Comparison of ENCODE assay signal across 20 cellular contexts in the genomic region with DNA sequence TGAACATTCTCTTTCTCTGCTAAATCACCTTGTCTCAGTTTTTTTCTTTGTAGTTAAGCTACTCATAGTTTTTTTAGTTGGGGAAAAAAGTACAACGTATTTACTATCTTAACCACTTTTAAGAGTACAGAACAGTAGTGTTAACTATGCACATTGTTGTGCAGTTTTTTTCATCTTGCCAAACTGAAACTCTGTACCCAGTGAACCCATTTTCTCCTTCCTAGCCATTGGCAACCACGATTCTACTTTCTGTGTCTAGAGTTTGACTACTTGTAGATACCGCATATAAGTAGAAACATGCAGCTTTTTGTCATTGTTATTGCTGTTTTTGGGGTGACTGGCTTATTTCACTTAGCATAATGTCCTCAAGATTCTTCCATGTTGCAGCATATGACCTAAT. TPM values are rescaled to one million over a fixed set of nuclear protein-coding genes. Genes with fewer than 3 reads are reported as not detected.
A peak's percentile ranks its signal among the peaks of the same experiment; 100 is the strongest.
DNase-seq lines count a peak whose midpoint lies in the region; ATAC-seq lines count a peak whose summit lies in the region.
"Had no signal": no experiment of that assay in that cellular context is flagged by ENCODE, and none has a peak within 500 bp of the region (broad histone marks: within the 10 kb centered on the region; RNA-seq: fewer than 3 reads in every experiment).

No MANE protein-coding gene starts in this region.

- peaks cover 25% of the 10 kb centered on the region for H3K4me1 Mint-ChIP-seq in T-helper 1 cell treated with Interleukin-12 subunit alpha and Interleukin-12 subunit beta and Interleukin-4 antibody, amounts not matched to agents 30 μg/mL and 1 μg/mL, for 36 hours (ENCODE audit: low read depth)
- peaks cover 38% of the 10 kb centered on the region for H3K4me1 Mint-ChIP-seq in activated naive CD8-positive, alpha-beta T cell treated with anti-CD3 and anti-CD28 coated beads, Interleukin-2, amount 10 ng/mL, durations not matched to agents 7 days and 5 days
- peaks cover 36% of the 10 kb centered on the region for H3K4me1 Mint-ChIP-seq in activated naive CD8-positive, alpha-beta T cell treated with anti-CD3 and anti-CD28 coated beads, Interleukin-2, amount 50 U/mL, for 24 hours
- peaks cover 40% of the 10 kb centered on the region for H3K4me1 Mint-ChIP-seq in activated CD8-positive, alpha-beta T cell treated with anti-CD3 and anti-CD28 coated beads, Interleukin-2, amount 10 ng/mL, durations not matched to agents 7 days and 5 days (ENCODE audit: low read depth)

- no peaks in the 10 kb centered on the region for H3K27me3 ChIP-seq in thymus (ENCODE audit: control insufficient read depth, insufficient read depth)

- H3K9me3 Mint-ChIP-seq in T-helper 1 cell treated with Interleukin-12 subunit alpha and Interleukin-12 subunit beta and Interleukin-4 antibody, amounts not matched to agents 30 μg/mL and 1 μg/mL, for 36 hours: no peaks in the 10 kb centered on the region
- peaks cover 2% of the 10 kb centered on the region for H3K9me3 Mint-ChIP-seq in activated naive CD8-positive, alpha-beta T cell treated with anti-CD3 and anti-CD28 coated beads, Interleukin-2, amount 10 ng/mL, durations not matched to agents 7 days and 5 days
- no peaks in the 10 kb centered on the region for H3K9me3 Mint-ChIP-seq in activated naive CD8-positive, alpha-beta T cell treated with anti-CD3 and anti-CD28 coated beads, Interleukin-2, amount 50 U/mL, for 24 hours
- H3K9me3 Mint-ChIP-seq in activated CD8-positive, alpha-beta T cell treated with anti-CD3 and anti-CD28 coated beads, Interleukin-2, amount 10 ng/mL, durations not matched to agents 7 days and 5 days (ENCODE audit: insufficient read depth): no peaks in the 10 kb centered on the region
- H3K9me3 Mint-ChIP-seq: CD4-positive, alpha-beta memory T cell had no signal

- no peak overlapping the region for H3K4me3 ChIP-seq in thymus (ENCODE audit: low read length)

- no peaks in the 10 kb centered on the region for H3K9me3 ChIP-seq in thymus (ENCODE audit: control insufficient read depth)

- H3K27ac ChIP-seq in thymus (ENCODE audit: low read depth): peak overlapping the region; percentile 25
- H3K27ac ChIP-seq: 22Rv1 had no signal

- H3K36me3 Mint-ChIP-seq in T-helper 1 cell treated with Interleukin-12 subunit alpha and Interleukin-12 subunit beta and Interleukin-4 antibody, amounts not matched to agents 30 μg/mL and 1 μg/mL, for 36 hours (ENCODE audit: low read depth): peaks cover 40% of the 10 kb centered on the region
- H3K36me3 Mint-ChIP-seq in activated naive CD8-positive, alpha-beta T cell treated with anti-CD3 and anti-CD28 coated beads, Interleukin-2, amount 10 ng/mL, durations not matched to agents 7 days and 5 days: peaks cover 64% of the 10 kb centered on the region
- H3K36me3 Mint-ChIP-seq in activated naive CD8-positive, alpha-beta T cell treated with anti-CD3 and anti-CD28 coated beads, Interleukin-2, amount 50 U/mL, for 24 hours (ENCODE audit: low read depth): peaks cover 33% of the 10 kb centered on the region
- H3K36me3 Mint-ChIP-seq in activated CD8-positive, alpha-beta T cell treated with anti-CD3 and anti-CD28 coated beads, Interleukin-2, amount 10 ng/mL, durations not matched to agents 7 days and 5 days (ENCODE audit: low read depth): peaks cover 55% of the 10 kb centered on the region

- H3K27me3 Mint-ChIP-seq in T-helper 1 cell treated with Interleukin-12 subunit alpha and Interleukin-12 subunit beta and Interleukin-4 antibody, amounts not matched to agents 30 μg/mL and 1 μg/mL, for 36 hours (ENCODE audit: low read depth): no peaks in the 10 kb centered on the region
- H3K27me3 Mint-ChIP-seq in activated naive CD8-positive, alpha-beta T cell treated with anti-CD3 and anti-CD28 coated beads, Interleukin-2, amount 10 ng/mL, durations not matched to agents 7 days and 5 days: no peaks in the 10 kb centered on the region
- no peaks in the 10 kb centered on the region for H3K27me3 Mint-ChIP-seq in activated naive CD8-positive, alpha-beta T cell treated with anti-CD3 and anti-CD28 coated beads, Interleukin-2, amount 50 U/mL, for 24 hours
- H3K27me3 Mint-ChIP-seq in activated CD8-positive, alpha-beta T cell treated with anti-CD3 and anti-CD28 coated beads, Interleukin-2, amount 10 ng/mL, durations not matched to agents 7 days and 5 days (ENCODE audit: low read depth): no peaks in the 10 kb centered on the region
- H3K27me3 Mint-ChIP-seq: B cell; CD4-positive, alpha-beta memory T cell had no signal

- H3K4me1 ChIP-seq in thymus (ENCODE audit: control insufficient read depth, insufficient read depth, low read length): peaks cover 9% of the 10 kb centered on the region

- POLR2A ChIA-PET in activated naive CD8-positive, alpha-beta T cell treated with anti-CD3 and anti-CD28 coated beads, Interleukin-2, amount 10 ng/mL, durations not matched to agents 7 days and 5 days (lab: Charles Lee): no interaction called here
- POLR2A ChIA-PET in activated CD8-positive, alpha-beta T cell treated with anti-CD3 and anti-CD28 coated beads, Interleukin-2, amount 10 ng/mL, durations not matched to agents 7 days and 5 days (lab: Charles Lee): interaction anchor here (0.6 kb wide), 2 partner anchors 11 to 12 kb away, joined by 3 to 4 read pairs; no protein-coding TSS in a partner anchor

- no peak for ATAC-seq in activated naive CD8-positive, alpha-beta T cell treated with anti-CD3 and anti-CD28 coated beads, Interleukin-2, amount 10 ng/mL, durations not matched to agents 7 days and 5 days (ENCODE audit: low read depth)
- no peak for ATAC-seq in activated naive CD8-positive, alpha-beta T cell treated with anti-CD3 and anti-CD28 coated beads, Interleukin-2, amount 50 U/mL, for 24 hours
- ATAC-seq in activated CD8-positive, alpha-beta T cell treated with anti-CD3 and anti-CD28 coated beads, Interleukin-2, amount 10 ng/mL, durations not matched to agents 7 days and 5 days: peak; percentile 32
- ATAC-seq: Panc1, Right ventricle myocardium inferior had no signal

- WGBS in thymus: 69% methylated on average over 3 of the region's 3 CpGs

- CTCF ChIA-PET in activated CD8-positive, alpha-beta T cell treated with anti-CD3 and anti-CD28 coated beads, Interleukin-2, amount 10 ng/mL, durations not matched to agents 7 days and 5 days (lab: Charles Lee): interaction anchor here (1.1 kb wide), 1 partner anchor 9 kb away, joined by 5 read pairs; no protein-coding TSS in a partner anchor

- H3K27ac Mint-ChIP-seq in T-helper 1 cell treated with Interleukin-12 subunit alpha and Interleukin-12 subunit beta and Interleukin-4 antibody, amounts not matched to agents 30 μg/mL and 1 μg/mL, for 36 hours: no peak overlapping the region
- peak overlapping the region; percentile 13 for H3K27ac Mint-ChIP-seq in activated naive CD8-positive, alpha-beta T cell treated with anti-CD3 and anti-CD28 coated beads, Interleukin-2, amount 10 ng/mL, durations not matched to agents 7 days and 5 days
- H3K27ac Mint-ChIP-seq in activated naive CD8-positive, alpha-beta T cell treated with anti-CD3 and anti-CD28 coated beads, Interleukin-2, amount 50 U/mL, for 24 hours: no peak overlapping the region
- peak overlapping the region; percentile 64 for H3K27ac Mint-ChIP-seq in activated CD8-positive, alpha-beta T cell treated with anti-CD3 and anti-CD28 coated beads, Interleukin-2, amount 10 ng/mL, durations not matched to agents 7 days and 5 days
- H3K27ac Mint-ChIP-seq: B cell had no signal

- DNase-seq in T-helper 1 cell: no peak
- no peak for DNase-seq in activated naive CD8-positive, alpha-beta T cell treated with anti-CD3 and anti-CD28 coated beads, Interleukin-2, amount 10 ng/mL, durations not matched to agents 7 days and 5 days
- DNase-seq in activated naive CD8-positive, alpha-beta T cell treated with anti-CD3 and anti-CD28 coated beads, Interleukin-2, amount 50 U/mL, for 24 hours: no peak
- DNase-seq in activated CD8-positive, alpha-beta T cell treated with anti-CD3 and anti-CD28 coated beads, Interleukin-2, amount 10 ng/mL, durations not matched to agents 7 days and 5 days: no peak
- no peak for DNase-seq in DMS114 treated with DMSO at 0.1 percent for 48 hours (lab: John Stamatoyannopoulos, UW; ENCODE audit: unreplicated experiment)
- DNase-seq in NCI-H524 (lab: John Stamatoyannopoulos, UW): no peak
- DNase-seq: CD4-positive, alpha-beta memory T cell; DMS79; GOT3; KG1; NCI-H1436 treated with DMSO at 0.1 percent for 48 hours; NCI-H2029 treated with DMSO at 0.1 percent for 48 hours; NCI-H510A; NCI-H82 had no signal

- peaks cover 6% of the 10 kb centered on the region for H3K36me3 ChIP-seq in thymus (ENCODE audit: control insufficient read depth, insufficient read depth)

- peak overlapping the region; percentile 9 for H3K4me3 Mint-ChIP-seq in T-helper 1 cell treated with Interleukin-12 subunit alpha and Interleukin-12 subunit beta and Interleukin-4 antibody, amounts not matched to agents 30 μg/mL and 1 μg/mL, for 36 hours
- H3K4me3 Mint-ChIP-seq in activated naive CD8-positive, alpha-beta T cell treated with anti-CD3 and anti-CD28 coated beads, Interleukin-2, amount 10 ng/mL, durations not matched to agents 7 days and 5 days: peak overlapping the region; percentile 44
- H3K4me3 Mint-ChIP-seq in activated naive CD8-positive, alpha-beta T cell treated with anti-CD3 and anti-CD28 coated beads, Interleukin-2, amount 50 U/mL, for 24 hours: no peak overlapping the region
- no peak overlapping the region for H3K4me3 Mint-ChIP-seq in activated CD8-positive, alpha-beta T cell treated with anti-CD3 and anti-CD28 coated beads, Interleukin-2, amount 10 ng/mL, durations not matched to agents 7 days and 5 days
- H3K4me3 Mint-ChIP-seq: B cell had no signal

RNA-seq across cellular contexts. Expression of gene N4BP2, which starts 10.0 kb away (rescaled TPM):
- 10 to 100 TPM; 31.9 to 33.5 TPM for total RNA-seq in activated naive CD8-positive, alpha-beta T cell treated with anti-CD3 and anti-CD28 coated beads, Interleukin-2, amount 10 ng/mL, durations not matched to agents 7 days and 5 days
- 10 to 100 TPM; 25.1 to 29.0 TPM for total RNA-seq in activated CD8-positive, alpha-beta T cell treated with anti-CD3 and anti-CD28 coated beads, Interleukin-2, amount 10 ng/mL, durations not matched to agents 7 days and 5 days
- 7.7 TPM for polyA plus RNA-seq in thymus

Comparison
In these comparisons a context has a peak if more than half of its experiments do, and no peak if none do; other contexts are left out.
1. H3K27ac Mint-ChIP-seq: peak in activated naive CD8-positive, alpha-beta T cell treated with anti-CD3 and anti-CD28 coated beads, Interleukin-2, amount 10 ng/mL, durations not matched to agents 7 days and 5 days (single experiment) and activated CD8-positive, alpha-beta T cell treated with anti-CD3 and anti-CD28 coated beads, Interleukin-2, amount 10 ng/mL, durations not matched to agents 7 days and 5 days (single experiment); none in T-helper 1 cell treated with Interleukin-12 subunit alpha and Interleukin-12 subunit beta and Interleukin-4 antibody, amounts not matched to agents 30 μg/mL and 1 μg/mL, for 36 hours (single experiment) and activated naive CD8-positive, alpha-beta T cell treated with anti-CD3 and anti-CD28 coated beads, Interleukin-2, amount 50 U/mL, for 24 hours (single experiment).
2. H3K4me3 Mint-ChIP-seq: peak in T-helper 1 cell treated with Interleukin-12 subunit alpha and Interleukin-12 subunit beta and Interleukin-4 antibody, amounts not matched to agents 30 μg/mL and 1 μg/mL, for 36 hours (single experiment) and activated naive CD8-positive, alpha-beta T cell treated with anti-CD3 and anti-CD28 coated beads, Interleukin-2, amount 10 ng/mL, durations not matched to agents 7 days and 5 days (single experiment); none in activated naive CD8-positive, alpha-beta T cell treated with anti-CD3 and anti-CD28 coated beads, Interleukin-2, amount 50 U/mL, for 24 hours (single experiment) and activated CD8-positive, alpha-beta T cell treated with anti-CD3 and anti-CD28 coated beads, Interleukin-2, amount 10 ng/mL, durations not matched to agents 7 days and 5 days (single experiment).